In the genomic region with DNA sequence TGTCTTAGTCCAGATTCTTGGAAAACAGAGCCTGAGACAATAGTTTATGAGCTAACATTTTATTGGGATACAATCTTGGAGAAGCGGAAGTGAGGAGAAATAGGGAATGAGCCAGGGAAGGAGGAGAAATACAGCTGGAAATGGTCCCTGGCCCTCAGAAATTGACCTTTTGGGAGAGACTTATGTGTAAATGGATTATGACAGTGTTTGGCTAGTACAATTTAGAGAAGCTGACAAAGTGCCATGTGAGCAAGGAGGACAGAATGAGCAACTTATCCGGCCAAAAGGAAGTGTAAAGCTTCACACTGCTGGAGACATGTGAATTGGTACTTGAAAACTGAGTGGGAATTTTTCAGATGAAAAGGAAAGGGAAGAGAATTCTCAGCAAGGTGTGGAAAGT, we compare ENCODE assay signal across 10 cellular contexts. TPM values are rescaled to one million over a fixed set of nuclear protein-coding genes. Genes with fewer than 3 reads are reported as not detected.
DNase-seq lines count a peak whose midpoint lies in the region; ATAC-seq and TF ChIP-seq lines count a peak whose summit lies in the region.
"Had no signal": no experiment of that assay in that cellular context is flagged by ENCODE, and none has a peak within 500 bp of the region (broad histone marks: within the 10 kb centered on the region; RNA-seq: fewer than 3 reads in every experiment).

No MANE protein-coding gene starts in this region.

- intact Hi-C loops in CD8-positive, alpha-beta T cell (cut with DNase I, micrococcal nuclease), result loop anchor here (5.0 to 10.0 kb wide), 2 partner anchors 549 to 1281 kb away; a partner anchor contains a TSS
- intact Hi-C loops in psoas muscle (cut with DNase I), result no loop called here

- peak overlapping the region; percentile 98 for H3K4me3 Mint-ChIP-seq in CD8-positive, alpha-beta T cell

- CTCF ChIA-PET in CD8-positive, alpha-beta T cell (lab: Charles Lee), result interaction anchor here (0.8 to 6.5 kb wide), 14 partner anchors 9 to 554 kb away, joined by 3 to 38 read pairs (median 8); a partner anchor contains a TSS

- no peak for ATAC-seq in CD8-positive, alpha-beta T cell
- no peak for ATAC-seq in psoas muscle
- ATAC-seq in GM21737 (IDR thresholded peaks at IDR 0.05; ENCODE audit: unreplicated experiment), result no peak
- ATAC-seq in HG02981 (IDR thresholded peaks at IDR 0.05; ENCODE audit: unreplicated experiment), result no peak
- no peak for ATAC-seq in GM18873 (IDR thresholded peaks at IDR 0.05; ENCODE audit: low FRiP score, unreplicated experiment)

- H3K27me3 Mint-ChIP-seq in CD8-positive, alpha-beta T cell (ENCODE audit: low read depth), result no peaks in the 10 kb centered on the region

- peaks cover 50% of the 10 kb centered on the region for H3K4me1 ChIP-seq in CD8-positive, alpha-beta T cell (ENCODE audit: insufficient read depth, low read length)
- peaks cover 37% of the 10 kb centered on the region for H3K4me1 ChIP-seq in HUES6 (ENCODE audit: control insufficient read depth, insufficient read depth, low read length)
- peaks cover 0 to 6% of the 10 kb centered on the region in 2 donors for H3K4me1 ChIP-seq in duodenal mucosa (ENCODE audit: control insufficient read depth in 1 of 2, insufficient read depth in 2 of 2, low read length in 2 of 2)
- peaks cover 9% of the 10 kb centered on the region for H3K4me1 ChIP-seq in psoas muscle

- peak overlapping the region; percentile 85 for H3K27ac Mint-ChIP-seq in CD8-positive, alpha-beta T cell

- H3K9ac ChIP-seq in HUES6 (ENCODE audit: low read length) (peak overlapping the region; percentile 18), duodenal mucosa (ENCODE audit: low read depth in 1 of 2, low read length in 2 of 2) (no peak overlapping the region)

- POLR2A ChIA-PET in CD8-positive, alpha-beta T cell (lab: Charles Lee), result interaction anchor here (1.1 to 2.9 kb wide), 4 partner anchors 26 to 601 kb away, joined by 3 to 17 read pairs (median 6); a partner anchor contains a TSS

- TF ChIP-seq CTCF in CD8-positive, alpha-beta T cell (IDR thresholded peaks at IDR 0.05), result no peak
- no peak for TF ChIP-seq CTCF in psoas muscle (IDR thresholded peaks at IDR 0.05)

- no peak overlapping the region for H3K4me3 ChIP-seq in CD8-positive, alpha-beta T cell (ENCODE audit: low read depth, low read length)
- no peak overlapping the region for H3K4me3 ChIP-seq in HUES6 (ENCODE audit: low read depth, low read length)
- H3K4me3 ChIP-seq in duodenal mucosa (ENCODE audit: low read depth in 1 of 2, low read length in 2 of 2), result peak overlapping the region; percentile 11 to 13
- peak overlapping the region; percentile 62 for H3K4me3 ChIP-seq in psoas muscle

- H3K27me3 ChIP-seq in CD8-positive, alpha-beta T cell (ENCODE audit: insufficient read depth, low read length), result no peaks in the 10 kb centered on the region
- H3K27me3 ChIP-seq in HUES6 (ENCODE audit: control insufficient read depth, insufficient read depth, low read length) (no peaks in the 10 kb centered on the region), duodenal mucosa (ENCODE audit: control insufficient read depth in 1 of 2, insufficient read depth in 2 of 2, low read length in 2 of 2) (no peaks in the 10 kb centered on the region), psoas muscle (ENCODE audit: insufficient read depth in 3 of 3, low read length in 2 of 3) (no peaks in the 10 kb centered on the region)

- 53 to 61% (median 59%) methylated on average over 2 of the region's 2 CpGs for WGBS in psoas muscle, 3 donors

- H3K36me3 Mint-ChIP-seq in CD8-positive, alpha-beta T cell, result peaks cover 36% of the 10 kb centered on the region

- H3K36me3 ChIP-seq in CD8-positive, alpha-beta T cell (ENCODE audit: insufficient read depth, low read length), result no peaks in the 10 kb centered on the region
- H3K36me3 ChIP-seq in HUES6 (ENCODE audit: control insufficient read depth, insufficient read depth, low read length) (no peaks in the 10 kb centered on the region), duodenal mucosa (ENCODE audit: control insufficient read depth in 1 of 2, insufficient read depth in 2 of 2, low read length in 2 of 2) (no peaks in the 10 kb centered on the region), psoas muscle (ENCODE audit: insufficient read depth in 1 of 2, low read depth in 1 of 2) (no peaks in the 10 kb centered on the region)

- no peaks in the 10 kb centered on the region for H3K9me3 Mint-ChIP-seq in CD8-positive, alpha-beta T cell

- H3K27ac ChIP-seq in CD8-positive, alpha-beta T cell (ENCODE audit: low read depth, low read length), result no peak overlapping the region
- peak overlapping the region; percentile 74; the same call in 1 of the 2 replicates for H3K27ac ChIP-seq in HUES6 (ENCODE audit: low read depth, low read length)
- H3K27ac ChIP-seq in duodenal mucosa (ENCODE audit: low read depth, low read length), result no peak overlapping the region
- no peak overlapping the region for H3K27ac ChIP-seq in psoas muscle

- H3K4me1 Mint-ChIP-seq in CD8-positive, alpha-beta T cell (ENCODE audit: low read depth), result peaks cover 79% of the 10 kb centered on the region

- no peak for DNase-seq in CD8-positive, alpha-beta T cell
- no peak for DNase-seq in psoas muscle
- DNase-seq: activated gamma-delta T cell treated with Interleukin-2 at 50 U/mL for 16 hours, Kasumi-1, NCI-H526 treated with DMSO at 0.1 percent for 48 hours had no signal

- H3K9me3 ChIP-seq in CD8-positive, alpha-beta T cell (ENCODE audit: low read length), result no peaks in the 10 kb centered on the region
- H3K9me3 ChIP-seq in HUES6 (ENCODE audit: control insufficient read depth, insufficient read depth, low read depth, low read length) (no peaks in the 10 kb centered on the region), duodenal mucosa (ENCODE audit: control insufficient read depth in 1 of 2, low read length in 2 of 2) (no peaks in the 10 kb centered on the region), psoas muscle (no peaks in the 10 kb centered on the region)

RNA-seq across cellular contexts. Expression of a gene that starts 2.9 kb away (rescaled TPM):
- 10 to 100 TPM; 20.8 to 23.1 TPM for total RNA-seq in CD8-positive, alpha-beta T cell
- total RNA-seq in psoas muscle, result 1 to 10 TPM; 2.8 to 5.7 (median 4.9) TPM
- polyA plus RNA-seq in psoas muscle, result 1 to 10 TPM in 1 of 3 donors, under 1 TPM in 2; 0.52 to 4.4 (median 0.88) TPM

RNA-seq across cellular contexts. Expression of a gene that starts 28.0 kb away (rescaled TPM):
- total RNA-seq in CD8-positive, alpha-beta T cell, result 100 to 1,000 TPM; 158 to 161 TPM
- 10 to 100 TPM; 43.1 to 64.9 (median 50.9) TPM for total RNA-seq in psoas muscle
- polyA plus RNA-seq in psoas muscle, result 10 to 100 TPM; 15.7 to 40.4 (median 32.4) TPM

Comparison
In these comparisons a context has a peak if more than half of its experiments do, and no peak if none do; other contexts are left out.
1. H3K4me3 ChIP-seq: peak in duodenal mucosa (2 of 2) and psoas muscle (single experiment); none in CD8-positive, alpha-beta T cell (single experiment) and HUES6 (single experiment).
2. intact Hi-C loops: an anchor here in CD8-positive, alpha-beta T cell (5.0 to 10.0 kb wide); none called in psoas muscle.